In the genomic region with DNA sequence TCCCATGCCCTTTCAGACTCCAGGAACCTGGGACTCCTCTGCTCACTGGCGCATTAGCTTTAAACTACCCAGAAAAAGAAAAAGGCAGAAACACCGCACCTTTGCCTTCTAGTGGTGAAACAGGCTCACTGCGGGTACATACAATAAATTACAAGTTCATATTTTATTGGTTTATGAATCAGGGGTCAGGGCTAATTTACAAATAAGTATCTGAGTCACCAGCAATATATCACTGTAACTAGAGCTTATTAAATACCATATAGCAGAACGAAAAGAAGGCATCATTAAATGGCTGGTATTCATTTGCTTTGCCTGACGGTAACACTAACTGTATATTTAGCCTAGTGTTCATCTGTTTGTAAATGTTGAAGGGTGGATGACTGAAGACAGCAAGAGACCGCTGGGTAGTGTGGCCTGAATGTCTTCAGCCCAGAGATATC, we compare ENCODE assay signal across 8 cellular contexts. TPM values are rescaled to one million over a fixed set of nuclear protein-coding genes. Genes with fewer than 3 reads are reported as not detected.
DNase-seq lines count a peak whose midpoint lies in the region; ATAC-seq and TF ChIP-seq lines count a peak whose summit lies in the region.

No MANE protein-coding gene starts in this region.

- DNase-seq in AG09319 (ENCODE audit: extremely low read depth, low read depth) (no peak), GM03348 (ENCODE audit: low spot score) (peak; percentile 43), NCI-H2107 (lab: John Stamatoyannopoulos, UW) (peak; percentile 29), sciatic nerve (ENCODE audit: low spot score) (no peak)
- DNase-seq in activated CD4-positive, alpha-beta T cell treated with anti-CD3 and anti-CD28 coated beads, Interleukin-2, amount 50 U/mL, for 1 hour: peak; percentile 18

- peak; percentile 83 for TF ChIP-seq CTCF in AG09319 (IDR thresholded peaks at IDR 0.05; ENCODE audit: low read depth, low read length)
- TF ChIP-seq CTCF in gastroesophageal sphincter (IDR thresholded peaks at IDR 0.05): peak; percentile 63 to 70 (median 68)

- no peak overlapping the region for H3K4me3 ChIP-seq in gastroesophageal sphincter

- peaks cover 0 to 4% (median 0%) of the 10 kb centered on the region in 3 donors for H3K4me1 ChIP-seq in gastroesophageal sphincter

- peaks cover 5% of the 10 kb centered on the region for H3K27me3 ChIP-seq in gastroesophageal sphincter

- intact Hi-C loops in sciatic nerve (cut with DNase I): no loop called here

- 23 to 33% methylated on average over 4 to 6 of the region's 6 CpGs for WGBS in gastroesophageal sphincter (ENCODE audit: low coverage in 1 of 2), 2 donors

- no peaks in the 10 kb centered on the region for H3K36me3 ChIP-seq in gastroesophageal sphincter

- H3K27ac ChIP-seq in gastroesophageal sphincter: no peak overlapping the region

- H3K9me3 ChIP-seq in gastroesophageal sphincter: no peaks in the 10 kb centered on the region

- TF ChIP-seq POLR2A in gastroesophageal sphincter (IDR thresholded peaks at IDR 0.05): no peak

- no peak for ATAC-seq in gastroesophageal sphincter
- ATAC-seq in sciatic nerve: peak; percentile 45
- no peak for ATAC-seq in GM18870 (IDR thresholded peaks at IDR 0.05; ENCODE audit: unreplicated experiment)
- ATAC-seq in HG02588 (IDR thresholded peaks at IDR 0.05; ENCODE audit: unreplicated experiment): no peak

- no peak for TF ChIP-seq EP300 in gastroesophageal sphincter (IDR thresholded peaks at IDR 0.05)

RNA-seq across cellular contexts. Expression of a gene that starts 26.9 kb away (rescaled TPM):
- 1 to 10 TPM; 3.9 to 8.7 (median 4.4) TPM for total RNA-seq in gastroesophageal sphincter
- 26.2 TPM for total RNA-seq in sciatic nerve

Comparison
In these comparisons a context has a peak if more than half of its experiments do, and no peak if none do; other contexts are left out.
1. DNase-seq: peak in GM03348 (single experiment), NCI-H2107 (single experiment) and activated CD4-positive, alpha-beta T cell treated with anti-CD3 and anti-CD28 coated beads, Interleukin-2, amount 50 U/mL, for 1 hour (single experiment); none in AG09319 (single experiment) and sciatic nerve (single experiment).